10 cellular contexts compared by ENCODE assay signal in genomic region chr17:50264263-50265113, GRCh38. TPM values are rescaled to one million over a fixed set of nuclear protein-coding genes. Genes with fewer than 3 reads are reported as not detected.
DNase-seq lines count a peak whose midpoint lies in the region; ATAC-seq and TF ChIP-seq lines count a peak whose summit lies in the region.
"Had no signal": no experiment of that assay in that cellular context is flagged by ENCODE, and none has a peak within 500 bp of the region (broad histone marks: within the 10 kb centered on the region; RNA-seq: fewer than 3 reads in every experiment).

No MANE protein-coding gene starts in this region.

- H3K4me1 Mint-ChIP-seq in HFFc6 (ENCODE audit: low read depth) (peaks cover 74% of the 10 kb centered on the region), chondrocyte (ENCODE audit: low read depth) (peaks cover 97% of the 10 kb centered on the region), mesothelial cell of epicardium (peaks cover 78% of the 10 kb centered on the region)
- H3K4me1 Mint-ChIP-seq: central memory CD8-positive, alpha-beta T cell had no signal

- peaks cover 2% of the 10 kb centered on the region; the same call in 1 of the 2 replicates for H3K27me3 Mint-ChIP-seq in HFFc6 (ENCODE audit: insufficient read depth)
- H3K27me3 Mint-ChIP-seq in chondrocyte (ENCODE audit: low read depth), result no peaks in the 10 kb centered on the region
- H3K27me3 Mint-ChIP-seq in mesothelial cell of epicardium (ENCODE audit: low read depth), result no peaks in the 10 kb centered on the region

- no peaks in the 10 kb centered on the region for H3K9me3 Mint-ChIP-seq in HFFc6
- H3K9me3 Mint-ChIP-seq in chondrocyte (ENCODE audit: low read depth), result no peaks in the 10 kb centered on the region
- no peaks in the 10 kb centered on the region for H3K9me3 Mint-ChIP-seq in mesothelial cell of epicardium
- H3K9me3 Mint-ChIP-seq: central memory CD8-positive, alpha-beta T cell; natural killer cell treated with Interleukin-12 subunit alpha and Interleukin-12 subunit beta and Interleukin-15 and Interleukin-18, amount 100 ng/mL, for 72 hours had no signal

- ATAC-seq in GM21528 (IDR thresholded peaks at IDR 0.05; ENCODE audit: low FRiP score, unreplicated experiment) (no peak), GM18907 (IDR thresholded peaks at IDR 0.05; ENCODE audit: unreplicated experiment) (no peak), HG02571 (IDR thresholded peaks at IDR 0.05; ENCODE audit: unreplicated experiment) (no peak)
- ATAC-seq: natural killer cell treated with Interleukin-12 subunit alpha and Interleukin-12 subunit beta and Interleukin-15 and Interleukin-18, amount 100 ng/mL, for 72 hours had no signal

- TF ChIP-seq CTCF in HFFc6 (IDR thresholded peaks at IDR 0.05) (no peak), chondrocyte (IDR thresholded peaks at IDR 0.05) (no peak), mesothelial cell of epicardium (IDR thresholded peaks at IDR 0.05; ENCODE audit: unreplicated experiment) (no peak)

- peak; percentile 65 for DNase-seq in AG08396 (ENCODE audit: low spot score)
- DNase-seq in HFFc6, result peak; percentile 37
- peak; percentile 94 for DNase-seq in chondrocyte (ENCODE audit: low spot score)
- peak in 1 of 2 experiments; percentile 39 for DNase-seq in mesothelial cell of epicardium (ENCODE audit: low spot score in 2 of 2, unreplicated experiment in 2 of 2)
- no peak for DNase-seq in DMS53 (lab: John Stamatoyannopoulos, UW)

- H3K4me3 Mint-ChIP-seq in HFFc6 (peak overlapping the region; percentile 51; the same call in 1 of the 2 replicates), chondrocyte (ENCODE audit: unreplicated experiment) (peak overlapping the region; percentile 53), mesothelial cell of epicardium (peak overlapping the region; percentile 38)
- H3K4me3 Mint-ChIP-seq: central memory CD8-positive, alpha-beta T cell; natural killer cell treated with Interleukin-12 subunit alpha and Interleukin-12 subunit beta and Interleukin-15 and Interleukin-18, amount 100 ng/mL, for 72 hours had no signal

- H3K27ac Mint-ChIP-seq in HFFc6 (peak overlapping the region; percentile 49; the same call in 1 of the 2 replicates), chondrocyte (ENCODE audit: unreplicated experiment) (peak overlapping the region; percentile 78), mesothelial cell of epicardium (peak overlapping the region; percentile 86)
- H3K27ac Mint-ChIP-seq: natural killer cell treated with Interleukin-12 subunit alpha and Interleukin-12 subunit beta and Interleukin-15 and Interleukin-18, amount 100 ng/mL, for 72 hours had no signal

- H3K36me3 Mint-ChIP-seq in HFFc6 (ENCODE audit: low read depth) (no peaks in the 10 kb centered on the region), chondrocyte (ENCODE audit: low read depth) (no peaks in the 10 kb centered on the region), mesothelial cell of epicardium (no peaks in the 10 kb centered on the region)
- H3K36me3 Mint-ChIP-seq: natural killer cell treated with Interleukin-12 subunit alpha and Interleukin-12 subunit beta and Interleukin-15 and Interleukin-18, amount 100 ng/mL, for 72 hours had no signal

RNA-seq across cellular contexts. Expression of gene TMEM92, which starts 9.8 kb away (rescaled TPM):
- total RNA-seq in HFFc6 (2021; fragmentation: NEBNext Ultra II Directional; extraction: Animal tissue kit (Norgen Biotek cat#: 25700)), result under 1 TPM in 3 of 6 experiments, not detected in 3; 0.17 to 0.24 (median 0.18) TPM
- 1.6 to 1.7 TPM (median 1.7 TPM) in 3 replicates for total RNA-seq in chondrocyte
- 2.7 to 3.9 TPM (median 3.6 TPM) in 3 replicates for total RNA-seq in mesothelial cell of epicardium
- total RNA-seq: natural killer cell treated with Interleukin-12 subunit alpha and Interleukin-12 subunit beta and Interleukin-15 and Interleukin-18, amount 100 ng/mL, for 72 hours had no signal
